In genomic region chr9:87567566-87567965, GRCh38 we compare ENCODE assay signal across 20 cellular contexts.
DNase-seq lines count a peak whose midpoint lies in the region; ATAC-seq, FAIRE-seq and TF ChIP-seq lines count a peak whose summit lies in the region.
"Had no signal": no experiment of that assay in that cellular context is flagged by ENCODE, and none has a peak within 500 bp of the region (broad histone marks: within the 10 kb centered on the region; RNA-seq: fewer than 3 reads in every experiment).

No MANE protein-coding gene starts in this region.

- DNase-seq in lower lobe of right lung (no peak), urothelium cell line (ENCODE audit: low spot score) (peak; percentile 55), NCI-H187 treated with DMSO at 0.1 percent for 48 hours (lab: John Stamatoyannopoulos, UW) (no peak), MCF 10A (ENCODE audit: unreplicated experiment) (no peak)
- DNase-seq: activated CD8-positive, alpha-beta T cell treated with anti-CD3 and anti-CD28 coated beads for 36 hours; brain microvascular endothelial cell; CD4-positive, alpha-beta T cell; effector CD8-positive, alpha-beta T cell; GF-D8; IMR-90; NCI-H1105 had no signal

- no peak for ATAC-seq in lower lobe of right lung
- ATAC-seq in GM21526 (IDR thresholded peaks at IDR 0.05; ENCODE audit: low FRiP score, unreplicated experiment) = no peak
- ATAC-seq: activated CD8-positive, alpha-beta T cell treated with anti-CD3 and anti-CD28 coated beads for 36 hours; activated T-helper 17 cell treated with anti-CD3 and anti-CD28 coated beads, Interleukin-2, amount 50 U/mL, for 72 hours; foreskin keratinocyte had no signal

- CTCF ChIA-PET in MCF 10A (lab: Yijun Ruan, JAX) = interaction anchor here (1.0 kb wide), 1 partner anchor 16 kb away, joined by 3 read pairs; no protein-coding TSS in a partner anchor

- H3K27me3 ChIP-seq in HUES48 (ENCODE audit: control insufficient read depth, insufficient read depth, low read length) (no peaks in the 10 kb centered on the region), lower lobe of right lung (ENCODE audit: low read depth) (no peaks in the 10 kb centered on the region)
- H3K27me3 ChIP-seq: brain microvascular endothelial cell, foreskin keratinocyte, thyroid gland had no signal

- H3K9me3 ChIP-seq in HUES48 (ENCODE audit: control insufficient read depth, insufficient read depth, low read length) (no peaks in the 10 kb centered on the region), lower lobe of right lung (no peaks in the 10 kb centered on the region)
- H3K9me3 ChIP-seq: prostate gland, thyroid gland had no signal

- H3K27ac ChIP-seq in HUES48 (ENCODE audit: low read depth, low read length) = peak overlapping the region; percentile 39
- H3K27ac ChIP-seq in lower lobe of right lung = peak overlapping the region; percentile 21
- H3K27ac ChIP-seq: brain microvascular endothelial cell, foreskin keratinocyte, prostate gland had no signal

- H3K9me3 Mint-ChIP-seq in brain = peaks cover 0 to 3% (median 0%) of the 10 kb centered on the region in 5 experiments
- no peaks in the 10 kb centered on the region for H3K9me3 Mint-ChIP-seq in MCF 10A (ENCODE audit: unreplicated experiment)
- H3K9me3 Mint-ChIP-seq: activated CD8-positive, alpha-beta T cell treated with anti-CD3 and anti-CD28 coated beads for 36 hours; activated T-helper 17 cell treated with anti-CD3 and anti-CD28 coated beads, Interleukin-2, amount 50 U/mL, for 72 hours; CD4-positive, alpha-beta T cell had no signal

- H3K27ac Mint-ChIP-seq in brain (peak overlapping the region in 4 of 5 experiments; percentile 81 to 92 (median 88)), MCF 10A (ENCODE audit: low read depth, unreplicated experiment) (no peak overlapping the region)
- H3K27ac Mint-ChIP-seq: activated CD8-positive, alpha-beta T cell treated with anti-CD3 and anti-CD28 coated beads for 36 hours; activated T-helper 17 cell treated with anti-CD3 and anti-CD28 coated beads, Interleukin-2, amount 50 U/mL, for 72 hours; CD4-positive, alpha-beta T cell had no signal

- BruUV-seq in MCF 10A (replicated peaks; lab: Mats Ljungman, UMichigan) = no TSS peak

- no peaks in the 10 kb centered on the region for H3K27me3 Mint-ChIP-seq in brain
- no peaks in the 10 kb centered on the region for H3K27me3 Mint-ChIP-seq in MCF 10A (ENCODE audit: insufficient read depth, unreplicated experiment)
- H3K27me3 Mint-ChIP-seq: activated CD8-positive, alpha-beta T cell treated with anti-CD3 and anti-CD28 coated beads for 36 hours; CD4-positive, alpha-beta T cell had no signal

- H3K4me1 Mint-ChIP-seq in brain (peaks cover 98% of the 10 kb centered on the region), MCF 10A (ENCODE audit: insufficient read depth, unreplicated experiment) (no peaks in the 10 kb centered on the region)
- H3K4me1 Mint-ChIP-seq: activated T-helper 17 cell treated with anti-CD3 and anti-CD28 coated beads, Interleukin-2, amount 50 U/mL, for 72 hours had no signal

- POLR2A ChIA-PET in MCF 10A (lab: Yijun Ruan, JAX) = no interaction called here

- no peak overlapping the region for H3K9ac ChIP-seq in HUES48 (ENCODE audit: low read depth, low read length)

- no peak overlapping the region for H3K4me3 ChIP-seq in HUES48 (ENCODE audit: low read depth, low read length)
- H3K4me3 ChIP-seq in lower lobe of right lung = no peak overlapping the region
- H3K4me3 ChIP-seq: prostate gland, thyroid gland had no signal

- no peak for TF ChIP-seq CTCF in brain (conservative IDR thresholded peaks at IDR 0.05)
- TF ChIP-seq CTCF in lower lobe of right lung (IDR thresholded peaks at IDR 0.05) = no peak
- no peak for TF ChIP-seq CTCF in MCF 10A (IDR thresholded peaks at IDR 0.05; ENCODE audit: unreplicated experiment)

- intact Hi-C loops in lower lobe of right lung (cut with DNase I) = no loop called here
- intact Hi-C loops in MCF 10A (cut with micrococcal nuclease) = no loop called here

- FAIRE-seq in urothelium cell line (lab: Jason Lieb, UNC) = no peak
- FAIRE-seq: islet of Langerhans, TTC549 had no signal

- peaks cover 30% of the 10 kb centered on the region for H3K36me3 Mint-ChIP-seq in brain
- no peaks in the 10 kb centered on the region for H3K36me3 Mint-ChIP-seq in MCF 10A (ENCODE audit: insufficient read depth, unreplicated experiment)

- H3K4me3 Mint-ChIP-seq in brain (peak overlapping the region in 2 of 5 experiments; percentile 8 to 72), MCF 10A (ENCODE audit: unreplicated experiment) (no peak overlapping the region)
- H3K4me3 Mint-ChIP-seq: activated CD8-positive, alpha-beta T cell treated with anti-CD3 and anti-CD28 coated beads for 36 hours; activated T-helper 17 cell treated with anti-CD3 and anti-CD28 coated beads, Interleukin-2, amount 50 U/mL, for 72 hours; CD4-positive, alpha-beta T cell had no signal

- no peaks in the 10 kb centered on the region for H3K36me3 ChIP-seq in HUES48 (ENCODE audit: control insufficient read depth, insufficient read depth, low read length)
- peaks cover 7% of the 10 kb centered on the region for H3K36me3 ChIP-seq in lower lobe of right lung
- H3K36me3 ChIP-seq: brain microvascular endothelial cell, prostate gland, thyroid gland had no signal

- H3K4me1 ChIP-seq in HUES48 (ENCODE audit: control insufficient read depth, insufficient read depth, low read length) (peaks cover 46% of the 10 kb centered on the region), lower lobe of right lung (peaks cover 73% of the 10 kb centered on the region)
- H3K4me1 ChIP-seq: foreskin keratinocyte had no signal
